ENCODE assay signal across 7 cellular contexts in the genomic region with DNA sequence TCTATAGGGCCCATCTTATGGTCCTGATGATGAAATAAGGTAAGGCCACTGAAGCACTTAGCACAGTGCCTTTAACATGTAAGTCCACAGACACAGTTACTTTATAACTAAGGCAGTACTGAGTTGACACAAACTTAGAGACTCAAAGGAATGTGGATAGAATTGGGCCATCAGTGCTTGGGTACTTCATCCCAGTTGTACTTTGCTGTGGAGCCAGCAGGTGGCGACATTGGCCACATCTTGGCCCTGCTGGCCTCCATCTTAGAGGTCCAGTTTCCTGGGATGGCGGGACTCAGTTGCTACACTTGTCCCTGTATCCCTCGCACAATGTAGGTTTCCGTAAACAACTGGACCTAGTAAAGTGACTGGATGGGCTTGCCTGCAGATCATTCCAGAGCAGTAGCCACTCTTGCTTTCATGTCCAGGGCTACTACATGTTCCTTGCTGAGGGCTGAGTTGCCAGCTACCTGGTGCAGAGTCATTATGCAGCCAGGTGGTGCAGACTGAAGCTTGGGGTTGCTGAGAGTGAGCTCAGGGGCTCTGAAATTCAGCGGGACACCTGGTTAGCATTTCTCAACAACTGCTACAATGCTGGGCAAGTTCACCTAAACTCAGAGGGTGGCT. TPM values are rescaled to one million over a fixed set of nuclear protein-coding genes. Genes with fewer than 3 reads are reported as not detected.
DNase-seq lines count a peak whose midpoint lies in the region; ATAC-seq, FAIRE-seq and TF ChIP-seq lines count a peak whose summit lies in the region.

No MANE protein-coding gene starts in this region.

- FAIRE-seq in GM12892 (lab: Jason Lieb, UNC) = peak; percentile 94

- H3K4me1 ChIP-seq in liver (ENCODE audit: control insufficient read depth in 4 of 4, insufficient read depth in 4 of 4, low read length in 3 of 4) = peaks cover 0 to 32% (median 20%) of the 10 kb centered on the region in 4 donors

- H3K9me3 ChIP-seq in liver (ENCODE audit: control insufficient read depth in 4 of 4, low read length in 3 of 4) = no peaks in the 10 kb centered on the region

- WGBS in liver = 56% methylated on average over 5 of the region's 5 CpGs

- H3K9ac ChIP-seq in liver (ENCODE audit: low read depth in 1 of 2, low read length in 2 of 2) = no peak overlapping the region

- peaks cover 3 to 18% (median 10%) of the 10 kb centered on the region in 4 donors for H3K36me3 ChIP-seq in liver (ENCODE audit: control insufficient read depth in 4 of 4, insufficient read depth in 3 of 4, low read depth in 1 of 4, low read length in 3 of 4)

- TF ChIP-seq CTCF in choroid plexus epithelial cell (conservative IDR thresholded peaks at IDR 0.05; ENCODE audit: low read depth, low read length) (peak; percentile 93), liver (IDR thresholded peaks at IDR 0.05; ENCODE audit: low read depth, low read length, missing input control) (peak; percentile 96)

- H3K27me3 ChIP-seq in liver (ENCODE audit: control insufficient read depth in 4 of 4, insufficient read depth in 4 of 4, low read length in 3 of 4) = no peaks in the 10 kb centered on the region

- peak; percentile 55 for ATAC-seq in HG02588 (IDR thresholded peaks at IDR 0.05; ENCODE audit: unreplicated experiment)

- TF ChIP-seq RAD21 in liver (IDR thresholded peaks at IDR 0.05) = peak; percentile 96 to 97

- DNase-seq in GM12892 (ENCODE audit: insufficient read length) (no peak), NCI-H1930 (lab: John Stamatoyannopoulos, UW) (peak; percentile 46 to 62), choroid plexus epithelial cell (ENCODE audit: low read depth) (peak; percentile 83)
- DNase-seq in activated CD4-positive, CD25-positive, alpha-beta regulatory T cell treated with anti-CD3 and anti-CD28 coated beads, Interleukin-2, amount 50 U/mL, for 16 hours (ENCODE audit: low read depth, low spot score) = peak; percentile 24
- DNase-seq in stimulated activated CD4-positive, alpha-beta T cell treated with anti-CD3 and anti-CD28 coated beads, TNF-alpha, amount 100 ng/mL, for 4 hours (ENCODE audit: low read depth in 3 of 3) = peak; percentile 31 to 42 (median 41)

- no peak overlapping the region for H3K4me3 ChIP-seq in choroid plexus epithelial cell (ENCODE audit: low read depth, low read length)
- H3K4me3 ChIP-seq in liver (ENCODE audit: low read depth in 1 of 3, low read length in 3 of 3) = no peak overlapping the region

- no peak for TF ChIP-seq POLR2A in GM12892 (IDR thresholded peaks at IDR 0.05; ENCODE audit: low read depth, low read length)

- H3K27ac ChIP-seq in liver (ENCODE audit: low read depth in 1 of 2, low read length in 2 of 2) = no peak overlapping the region

TF ChIP-seq in liver, 16 proteins besides CTCF, POLR2A, EP300 and RAD21:
- TF ChIP-seq TAF1 (conservative IDR thresholded peaks at IDR 0.05) (no peak), YY1 (IDR thresholded peaks at IDR 0.05) (peak; percentile 75)

RNA-seq across cellular contexts. Expression of a gene that starts 10.6 kb away (rescaled TPM):
- polyA plus RNA-seq in GM12892 (2012; ENCODE audit: missing spikeins) = 7.1 TPM
- 10 to 100 TPM; 12.9 to 17.7 TPM for total RNA-seq in liver
- polyA plus RNA-seq in liver = 10 to 100 TPM in 1 of 2 donors, 1 to 10 TPM in 1; 8.6 to 12.2 TPM
